28 cellular contexts compared by ENCODE assay signal in the genomic region with DNA sequence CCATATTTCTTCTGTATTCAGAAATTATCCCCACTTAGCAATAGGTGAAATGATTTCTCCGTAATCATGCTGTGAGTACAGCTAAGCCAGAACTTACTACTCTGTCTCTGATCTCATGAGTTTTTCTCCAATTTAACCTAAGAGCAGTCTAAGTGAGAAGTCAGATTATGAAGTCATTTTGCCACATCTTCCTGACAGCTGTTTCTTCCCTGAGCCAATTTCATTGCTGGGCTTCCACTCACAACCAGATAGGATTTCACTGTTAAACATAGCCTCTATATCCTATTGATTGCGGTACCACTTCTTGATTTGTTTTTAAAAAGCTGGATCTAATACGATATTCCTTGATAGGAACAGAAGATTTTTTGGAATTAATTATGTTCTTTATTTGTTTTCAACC.
"Had no signal": no experiment of that assay in that cellular context is flagged by ENCODE, and none has a peak within 500 bp of the region (broad histone marks: within the 10 kb centered on the region; RNA-seq: fewer than 3 reads in every experiment).

No MANE protein-coding gene starts in this region.

- H3K4me1 ChIP-seq: left lung, lower lobe of right lung, right atrium auricular region, right lobe of liver, stomach, testis, thyroid gland, transverse colon, upper lobe of left lung, vagina had no signal

- H3K9me3 Mint-ChIP-seq: nephron progenitor cell had no signal

- H3K4me1 Mint-ChIP-seq: immature natural killer cell; naive B cell; natural killer cell; nephron progenitor cell; stimulated activated naive B cell treated with anti-CD40 and anti-IgM and Interleukin-4, amounts not matched to agents 10 μg/mL and 1 μg/mL and 100 μg/mL, for 72 hours had no signal

- H3K27ac ChIP-seq: left lung, lower lobe of right lung, ovary, right atrium auricular region, right lobe of liver, skin epidermis, stomach, testis, thyroid gland, transverse colon, upper lobe of left lung, vagina had no signal

- H3K4me3 Mint-ChIP-seq: immature natural killer cell; naive B cell; natural killer cell; nephron progenitor cell; stimulated activated naive B cell treated with anti-CD40 and anti-IgM and Interleukin-4, amounts not matched to agents 10 μg/mL and 1 μg/mL and 100 μg/mL, for 72 hours had no signal

- H3K36me3 ChIP-seq: left lung, lower lobe of right lung, ovary, right atrium auricular region, right lobe of liver, stomach, thyroid gland, transverse colon, upper lobe of left lung, vagina had no signal

- H3K4me3 ChIP-seq: left lung, lower lobe of right lung, ovary, right atrium auricular region, right lobe of liver, skin epidermis, stomach, testis, thyroid gland, transverse colon, upper lobe of left lung, vagina had no signal

- H3K27me3 Mint-ChIP-seq: naive B cell; stimulated activated naive B cell treated with anti-CD40 and anti-IgM and Interleukin-4, amounts not matched to agents 10 μg/mL and 1 μg/mL and 100 μg/mL, for 72 hours had no signal

- H3K36me3 Mint-ChIP-seq: immature natural killer cell; naive B cell; natural killer cell; stimulated activated naive B cell treated with anti-CD40 and anti-IgM and Interleukin-4, amounts not matched to agents 10 μg/mL and 1 μg/mL and 100 μg/mL, for 72 hours had no signal

- H3K27me3 ChIP-seq: left lung, ovary, right atrium auricular region, right lobe of liver, stomach, testis, thyroid gland, transverse colon, upper lobe of left lung, vagina had no signal

- ATAC-seq: left colon; left lung; lower lobe of right lung; natural killer cell; right lobe of liver; stimulated activated naive B cell treated with anti-CD40 and anti-IgM and Interleukin-4, amounts not matched to agents 10 μg/mL and 1 μg/mL and 100 μg/mL, for 72 hours; stimulated activated naive CD8-positive, alpha-beta T cell treated with anti-CD3 and anti-CD28 coated beads, Interleukin-15, Interleukin-2, amounts not matched to agents 100 U/mL and 50 U/mL, for 24 hours had no signal

- H3K9me3 ChIP-seq: lower lobe of right lung, ovary, right atrium auricular region, right lobe of liver, stomach, testis, thyroid gland, transverse colon, upper lobe of left lung, vagina had no signal

- DNase-seq: hypothalamus; immature natural killer cell; kidney; left colon; left lung; lower lobe of right lung; mammary epithelial cell; mesenchymal stem cell; naive B cell; natural killer cell; nephron progenitor cell; ovary; right lobe of liver; stimulated activated CD4-positive, alpha-beta T cell treated with anti-CD3 and anti-CD28 coated beads, Interleukin-12 subunit alpha, Interleukin-12 subunit beta, amount 100 ng/mL, for 4 hours; stimulated activated CD4-positive, alpha-beta T cell treated with anti-CD3 and anti-CD28 coated beads, Interleukin-15, amount 100 ng/mL, for 24 hours; stimulated activated CD4-positive, alpha-beta T cell treated with anti-CD3 and anti-CD28 coated beads, Interleukin-2, amount 100 ng/mL, for 24 hours; stimulated activated CD4-positive, alpha-beta T cell treated with anti-CD3 and anti-CD28 coated beads, Interleukin-4, amount 100 ng/mL, for 1 hour; stimulated activated naive B cell treated with anti-CD40 and anti-IgM and Interleukin-4, amounts not matched to agents 10 μg/mL and 1 μg/mL and 100 μg/mL, for 72 hours; stimulated activated naive CD8-positive, alpha-beta T cell treated with anti-CD3 and anti-CD28 coated beads, Interleukin-15, Interleukin-2, amounts not matched to agents 100 U/mL and 50 U/mL, for 24 hours; stomach; testis; thyroid gland; transverse colon; upper lobe of left lung had no signal

- H3K27ac Mint-ChIP-seq: immature natural killer cell; naive B cell; natural killer cell; nephron progenitor cell; progenitor cell of endocrine pancreas; stimulated activated naive B cell treated with anti-CD40 and anti-IgM and Interleukin-4, amounts not matched to agents 10 μg/mL and 1 μg/mL and 100 μg/mL, for 72 hours had no signal
